ENCODE assay signal across 9 cellular contexts in genomic region chr17:78127888-78128615, GRCh38. TPM values are rescaled to one million over a fixed set of nuclear protein-coding genes. Genes with fewer than 3 reads are reported as not detected.
DNase-seq lines count a peak whose midpoint lies in the region; ATAC-seq and TF ChIP-seq lines count a peak whose summit lies in the region.
"Had no signal": no experiment of that assay in that cellular context is flagged by ENCODE, and none has a peak within 500 bp of the region (broad histone marks: within the 10 kb centered on the region; RNA-seq: fewer than 3 reads in every experiment).

No MANE protein-coding gene starts in this region.

- H3K36me3 ChIP-seq in SJCRH30, result peaks cover 3% of the 10 kb centered on the region; the same call in 1 of the 2 replicates
- peaks cover 30% of the 10 kb centered on the region for H3K36me3 ChIP-seq in effector memory CD4-positive, alpha-beta T cell (ENCODE audit: control insufficient read depth, insufficient read depth, low read length)
- peaks cover 38% of the 10 kb centered on the region for H3K36me3 ChIP-seq in mesodermal cell (ENCODE audit: control insufficient read depth, insufficient read depth, low read length)
- H3K36me3 ChIP-seq in vagina, result peaks cover 0 to 2% of the 10 kb centered on the region in 2 donors

- H3K4me3 ChIP-seq in SJCRH30, result peak overlapping the region; percentile 94
- peak overlapping the region; percentile 97 for H3K4me3 ChIP-seq in effector memory CD4-positive, alpha-beta T cell (ENCODE audit: insufficient read depth, low read depth, low read length, poor library complexity, severe bottlenecking)
- H3K4me3 ChIP-seq in mesodermal cell (ENCODE audit: extremely low read depth, insufficient read depth, low read length, poor library complexity, severe bottlenecking), result peak overlapping the region; percentile 91
- H3K4me3 ChIP-seq in vagina, result peak overlapping the region; percentile 58 to 78

- H3K9me3 ChIP-seq in SJCRH30 (replicated peaks) (no peaks in the 10 kb centered on the region), mesodermal cell (ENCODE audit: control insufficient read depth, low read length) (no peaks in the 10 kb centered on the region), vagina (no peaks in the 10 kb centered on the region)
- H3K9me3 ChIP-seq in effector memory CD4-positive, alpha-beta T cell (ENCODE audit: control insufficient read depth, low read length), result no peaks in the 10 kb centered on the region

- no peaks in the 10 kb centered on the region for H3K27me3 ChIP-seq in SJCRH30
- no peaks in the 10 kb centered on the region for H3K27me3 ChIP-seq in effector memory CD4-positive, alpha-beta T cell (replicated peaks; ENCODE audit: control insufficient read depth, insufficient read depth, low read length, poor library complexity, severe bottlenecking)
- H3K27me3 ChIP-seq in vagina, result no peaks in the 10 kb centered on the region

- peak; percentile 51 for DNase-seq in DMS 273 (lab: John Stamatoyannopoulos, UW; ENCODE audit: unreplicated experiment)
- DNase-seq in DMS 273 treated with DMSO at 0.1 percent for 48 hours (lab: John Stamatoyannopoulos, UW), result no peak
- peak; percentile 71 to 77 for DNase-seq in SJCRH30
- DNase-seq in effector memory CD4-positive, alpha-beta T cell, result no peak
- no peak for DNase-seq in vagina (ENCODE audit: extremely low spot score in 2 of 2)
- no peak for DNase-seq in NCI-H446 (lab: John Stamatoyannopoulos, UW)

- H3K4me1 ChIP-seq in SJCRH30 (peaks cover 27% of the 10 kb centered on the region), mesodermal cell (ENCODE audit: control insufficient read depth, insufficient read depth, low read length, poor library complexity, severe bottlenecking) (peaks cover 46% of the 10 kb centered on the region), vagina (peaks cover 85% of the 10 kb centered on the region)
- peaks cover 75% of the 10 kb centered on the region for H3K4me1 ChIP-seq in effector memory CD4-positive, alpha-beta T cell (ENCODE audit: control insufficient read depth, insufficient read depth, low read length, poor library complexity, severe bottlenecking)

- 0 to 2% methylated on average over 26 to 31 of the region's 46 CpGs for WGBS in mesodermal cell (ENCODE audit: insufficient coverage in 2 of 2), 2 experiments

- ATAC-seq in GM18868 (IDR thresholded peaks at IDR 0.05; ENCODE audit: unreplicated experiment), result no peak

- no peak for TF ChIP-seq POLR2A in vagina (IDR thresholded peaks at IDR 0.05)

- TF ChIP-seq CTCF in vagina (IDR thresholded peaks at IDR 0.05), result no peak

- peak overlapping the region; percentile 84 for H3K27ac ChIP-seq in SJCRH30
- peak overlapping the region; percentile 86 for H3K27ac ChIP-seq in effector memory CD4-positive, alpha-beta T cell (ENCODE audit: insufficient read depth, low read length, poor library complexity, severe bottlenecking)
- H3K27ac ChIP-seq in mesodermal cell (ENCODE audit: low read depth, low read length, severe bottlenecking), result peak overlapping the region; percentile 97
- peak overlapping the region; percentile 79 for H3K27ac ChIP-seq in vagina
- H3K27ac ChIP-seq: 22Rv1 had no signal

- intact Hi-C loops in vagina (cut with DNase I), result loop anchor here (5.0 kb wide), 1 partner anchor 49 kb away; no protein-coding TSS in a partner anchor

RNA-seq across cellular contexts. Expression of gene TMC6, which starts 0.5 kb away (rescaled TPM):
- 18.8 and 23.2 TPM in 2 replicates for total RNA-seq in SJCRH30 (2014; rRNA removed; shearing (Covaris generic))
- 149 TPM for polyA plus RNA-seq in mesodermal cell (2013, experiment 1 of 2)
- polyA plus RNA-seq in mesodermal cell (2013, experiment 2 of 2), result 113 TPM
- 64.8 TPM for total RNA-seq in vagina

RNA-seq across cellular contexts. Expression of gene TMC8, which starts 2.5 kb away (rescaled TPM):
- total RNA-seq in SJCRH30 (2014; rRNA removed; shearing (Covaris generic)), result 0.28 and 0.30 TPM in 2 replicates
- 8.0 TPM for polyA plus RNA-seq in mesodermal cell (2013, experiment 1 of 2)
- 5.5 TPM for polyA plus RNA-seq in mesodermal cell (2013, experiment 2 of 2)
- total RNA-seq in vagina, result 24.6 TPM

RNA-seq across cellular contexts. Expression of gene C17orf99, which starts 18.1 kb away (rescaled TPM):
- total RNA-seq in SJCRH30 (2014; rRNA removed; shearing (Covaris generic)), result not detected in 2 replicates
- polyA plus RNA-seq in mesodermal cell (2013, experiment 1 of 2), result not detected
- polyA plus RNA-seq in mesodermal cell (2013, experiment 2 of 2), result not detected
- not detected for total RNA-seq in vagina

RNA-seq across cellular contexts. Expression of gene SYNGR2, which starts 40.3 kb away (rescaled TPM):
- 19.5 and 21.1 TPM in 2 replicates for total RNA-seq in SJCRH30 (2014; rRNA removed; shearing (Covaris generic))
- 42.5 TPM for polyA plus RNA-seq in mesodermal cell (2013, experiment 1 of 2)
- 31.4 TPM for polyA plus RNA-seq in mesodermal cell (2013, experiment 2 of 2)
- total RNA-seq in vagina, result 82.3 TPM

RNA-seq across cellular contexts. Expression of gene TK1, which starts 58.8 kb away (rescaled TPM):
- total RNA-seq in SJCRH30 (2014; rRNA removed; shearing (Covaris generic)), result 141 and 158 TPM in 2 replicates
- 52.8 TPM for polyA plus RNA-seq in mesodermal cell (2013, experiment 1 of 2)
- 44.5 TPM for polyA plus RNA-seq in mesodermal cell (2013, experiment 2 of 2)
- 3.7 TPM for total RNA-seq in vagina

Comparison
In these comparisons a context has a peak if more than half of its experiments do, and no peak if none do; other contexts are left out.
1. DNase-seq: peak in DMS 273 (single experiment) and SJCRH30 (2 of 2); none in DMS 273 treated with DMSO at 0.1 percent for 48 hours (single experiment), effector memory CD4-positive, alpha-beta T cell (0 of 3), vagina (0 of 2) and NCI-H446 (0 of 2).
2. RNA of gene TMC8, which starts 2.5 kb away (total RNA-seq): 24.6 TPM in vagina (single experiment); 0.28 to 0.30 TPM in SJCRH30; every median in the first group is over 10 times any median in the second.
3. Peak in every context shown above with its lines, with median percentiles within 50 percentile points of each other: H3K27ac ChIP-seq and H3K4me3 ChIP-seq.